In the genomic region with DNA sequence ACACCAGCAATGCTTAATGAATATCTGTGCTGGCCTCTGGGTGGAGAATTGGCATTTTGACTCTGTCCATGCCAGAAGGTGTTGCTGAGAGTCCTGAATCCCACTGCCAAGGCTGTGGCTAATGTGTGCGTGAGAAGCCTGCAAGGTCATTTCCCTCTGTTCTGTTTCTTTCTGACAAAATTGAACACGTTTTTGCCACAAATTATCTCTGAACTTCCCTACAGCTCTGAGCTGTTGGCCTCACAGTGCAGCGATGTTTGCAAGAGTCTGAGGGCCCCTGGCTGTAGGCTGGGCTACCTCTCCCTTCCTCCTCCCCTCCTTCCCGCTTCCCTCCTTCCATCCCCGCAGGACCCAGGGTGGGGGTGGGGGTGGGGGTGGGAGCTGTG, we compare ENCODE assay signal across 8 cellular contexts.
DNase-seq lines count a peak whose midpoint lies in the region; ATAC-seq and TF ChIP-seq lines count a peak whose summit lies in the region.

No MANE protein-coding gene starts in this region.

- peaks cover 6% of the 10 kb centered on the region for H3K4me1 Mint-ChIP-seq in central memory CD8-positive, alpha-beta T cell

- no peak overlapping the region for H3K4me2 ChIP-seq in trophoblast cell (ENCODE audit: low read length)

- H3K27me3 Mint-ChIP-seq in central memory CD8-positive, alpha-beta T cell: peaks cover 42% of the 10 kb centered on the region

- H4K8ac ChIP-seq in trophoblast cell (ENCODE audit: low read depth, low read length): no peak overlapping the region

- H3K9me3 ChIP-seq in trophoblast cell (ENCODE audit: insufficient read depth, low read depth, low read length) (peaks cover 25% of the 10 kb centered on the region), body of pancreas (peaks cover 0 to 17% (median 0%) of the 10 kb centered on the region in 3 donors)

- H3K9ac ChIP-seq in trophoblast cell (ENCODE audit: low read length): no peak overlapping the region

- H3K27me3 ChIP-seq in trophoblast cell (ENCODE audit: insufficient read depth, low read length) (no peaks in the 10 kb centered on the region), body of pancreas (no peaks in the 10 kb centered on the region)

- H2BK12ac ChIP-seq in trophoblast cell (ENCODE audit: low read length): no peak overlapping the region

- no peak overlapping the region for H3K14ac ChIP-seq in trophoblast cell (ENCODE audit: low read length)

- no peak overlapping the region for H2BK120ac ChIP-seq in trophoblast cell (ENCODE audit: insufficient read depth, low read length, poor library complexity)

- H3K4me3 ChIP-seq in trophoblast cell (ENCODE audit: low read depth, low read length) (no peak overlapping the region), body of pancreas (no peak overlapping the region)

- peaks cover 12% of the 10 kb centered on the region for H3K9me3 Mint-ChIP-seq in central memory CD8-positive, alpha-beta T cell

- H3K79me1 ChIP-seq in trophoblast cell (ENCODE audit: low read length): no peaks in the 10 kb centered on the region

- no peaks in the 10 kb centered on the region for H3K4me1 ChIP-seq in trophoblast cell (ENCODE audit: control insufficient read depth in 1 of 2, insufficient read depth in 2 of 2, low read length in 2 of 2)
- no peaks in the 10 kb centered on the region for H3K4me1 ChIP-seq in body of pancreas

- peak in 1 of 2 donors; percentile 6 for DNase-seq in central memory CD8-positive, alpha-beta T cell (ENCODE audit: low spot score in 2 of 2)
- DNase-seq in sciatic nerve (ENCODE audit: low spot score) (no peak), trophoblast cell (no peak), GDM1 (lab: John Stamatoyannopoulos, UW) (no peak), DMS 273 treated with DMSO at 0.1 percent for 48 hours (lab: John Stamatoyannopoulos, UW) (no peak), body of pancreas (no peak)

- H3K36me3 ChIP-seq in trophoblast cell (ENCODE audit: control insufficient read depth in 1 of 2, insufficient read depth in 2 of 2, low read length in 2 of 2): no peaks in the 10 kb centered on the region
- no peaks in the 10 kb centered on the region for H3K36me3 ChIP-seq in body of pancreas (replicated peaks in 1 of 2; ENCODE audit: insufficient read depth in 1 of 2, low read depth in 2 of 2)

- H2BK5ac ChIP-seq in trophoblast cell (ENCODE audit: low read depth, low read length, poor library complexity): no peak overlapping the region

- peak; percentile 47 for ATAC-seq in GM18909 (IDR thresholded peaks at IDR 0.05; ENCODE audit: poor library complexity, unreplicated experiment)
- peak; percentile 23 for ATAC-seq in HG03060 (IDR thresholded peaks at IDR 0.05; ENCODE audit: low read depth, unreplicated experiment)
- peak; percentile 39 for ATAC-seq in central memory CD8-positive, alpha-beta T cell (replicated peaks; ENCODE audit: extremely low read depth, poor library complexity, severe bottlenecking)
- ATAC-seq in sciatic nerve: peak; percentile 82
- no peak for ATAC-seq in body of pancreas

- peak overlapping the region; percentile 48 for H3K4me3 Mint-ChIP-seq in central memory CD8-positive, alpha-beta T cell

- no peak for TF ChIP-seq CTCF in body of pancreas (IDR thresholded peaks at IDR 0.05)

- H3K79me2 ChIP-seq in trophoblast cell (ENCODE audit: control insufficient read depth, insufficient read depth, low read length, poor library complexity): no peaks in the 10 kb centered on the region

- peak overlapping the region; percentile 76 for H3K27ac Mint-ChIP-seq in central memory CD8-positive, alpha-beta T cell (ENCODE audit: low read depth)

- no peak overlapping the region for H3K4ac ChIP-seq in trophoblast cell (ENCODE audit: low read depth, low read length)

- no peak overlapping the region for H4K12ac ChIP-seq in trophoblast cell (ENCODE audit: low read depth, low read length)

- no peak overlapping the region for H3K23ac ChIP-seq in trophoblast cell (ENCODE audit: low read length)

- intact Hi-C loops in sciatic nerve (cut with DNase I) (no loop called here), body of pancreas (cut with DNase I) (no loop called here)

- no CpG with 5 or more reads among the region's 5 CpGs for WGBS in trophoblast cell (ENCODE audit: extremely low coverage, insufficient coverage, insufficient read length)
- WGBS in body of pancreas, 2 donors: 53 to 60% methylated on average over 5 of the region's 5 CpGs

- no peak overlapping the region for H4K91ac ChIP-seq in trophoblast cell (ENCODE audit: low read depth, low read length)

- H3K18ac ChIP-seq in trophoblast cell (ENCODE audit: low read length): no peak overlapping the region

- H3K27ac ChIP-seq in trophoblast cell (ENCODE audit: low read depth, low read length) (no peak overlapping the region), body of pancreas (no peak overlapping the region)

- no peak for TF ChIP-seq POLR2A in body of pancreas (IDR thresholded peaks at IDR 0.05)

- no peak overlapping the region for H2AK5ac ChIP-seq in trophoblast cell (ENCODE audit: low read length)

- H3K36me3 Mint-ChIP-seq in central memory CD8-positive, alpha-beta T cell (ENCODE audit: insufficient read depth): peaks cover 1% of the 10 kb centered on the region

- no peak overlapping the region for H2AFZ ChIP-seq in trophoblast cell (ENCODE audit: insufficient read depth, low read length, poor library complexity)
